8 cellular contexts compared by ENCODE assay signal in the genomic region with DNA sequence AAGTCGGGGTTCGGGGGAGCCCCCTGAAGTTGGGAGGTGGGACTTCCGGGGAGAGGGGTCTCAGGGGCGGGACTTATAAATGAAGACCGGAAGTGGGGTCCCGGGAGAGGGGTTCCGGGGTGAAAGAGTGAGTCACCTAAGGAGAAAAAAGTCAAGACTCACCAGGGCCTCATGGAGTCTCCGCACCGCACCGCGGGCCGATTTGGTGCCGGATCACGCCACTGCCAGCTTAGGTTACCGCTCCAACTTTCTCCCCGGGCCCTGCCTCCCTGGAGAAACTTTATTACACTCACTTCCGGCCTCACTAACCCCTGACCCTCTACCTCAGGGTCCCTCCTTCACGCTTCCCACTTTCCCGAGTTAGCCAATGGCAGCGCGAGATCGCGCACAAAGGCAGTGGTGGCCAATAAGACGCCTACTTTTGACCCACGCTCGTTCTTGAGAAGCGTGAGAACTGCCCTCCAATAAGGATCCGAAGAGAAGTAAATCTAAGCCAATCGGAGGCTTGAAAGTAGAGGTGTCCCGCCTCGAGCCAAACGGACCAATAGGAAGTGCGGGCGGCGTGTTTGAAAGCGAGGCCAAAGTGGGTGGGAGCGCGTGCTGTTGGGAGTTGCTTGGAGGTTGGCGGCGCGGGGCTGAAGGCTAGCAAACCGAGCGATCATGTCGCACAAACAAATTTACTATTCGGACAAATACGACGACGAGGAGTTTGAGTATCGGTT. TPM values are rescaled to one million over a fixed set of nuclear protein-coding genes. Genes with fewer than 3 reads are reported as not detected.
A peak's percentile ranks its signal among the peaks of the same experiment; 100 is the strongest.
DNase-seq lines count a peak whose midpoint lies in the region; ATAC-seq and TF ChIP-seq lines count a peak whose summit lies in the region.

CKS1B (plus strand) TSS at position 596 of the 722 bp plus-strand sequence; CDS start at position 661, 65 bp downstream.

- H3K27ac Mint-ChIP-seq in T-helper 17 cell = no peak within 1 kb of the TSS

- peaks cover 3% of the 10 kb centered on the region for H3K36me3 Mint-ChIP-seq in T-helper 17 cell (ENCODE audit: low read depth)

- H3K9me3 ChIP-seq in T-helper 17 cell (ENCODE audit: control insufficient read depth, low read length, poor library complexity, severe bottlenecking) (no peaks in the 10 kb centered on the region), ascending aorta (no peaks in the 10 kb centered on the region), right cardiac atrium (ENCODE audit: control insufficient read depth, low read length) (no peaks in the 10 kb centered on the region), uterus (no peaks in the 10 kb centered on the region)

- H3K4me1 Mint-ChIP-seq in T-helper 17 cell = peaks cover 29% of the 10 kb centered on the region

- H3K27me3 ChIP-seq in ascending aorta (no peaks in the 10 kb centered on the region), right cardiac atrium (ENCODE audit: control insufficient read depth, insufficient read depth) (no peaks in the 10 kb centered on the region), uterus (no peaks in the 10 kb centered on the region)

- ATAC-seq in GM18502 (IDR thresholded peaks at IDR 0.05; ENCODE audit: poor library complexity, unreplicated experiment) (peak; percentile 72), HG02938 (IDR thresholded peaks at IDR 0.05; ENCODE audit: unreplicated experiment) (peak; percentile 78), T-helper 17 cell (peak; percentile 86), right cardiac atrium (peak; percentile 88 to 91)

- peaks cover 5% of the 10 kb centered on the region in 2 donors for H3K36me3 ChIP-seq in ascending aorta
- no peaks in the 10 kb centered on the region for H3K36me3 ChIP-seq in uterus

- intact Hi-C loops in ascending aorta (cut with DNase I) = loop anchor here (1.0 to 2.0 kb wide), 3 partner anchors 28 to 77 kb away; partner anchors contain the start of genes ADAM15 and ZBTB7B
- intact Hi-C loops in right cardiac atrium (cut with DNase I) = loop anchor here in 1 of 4 donors (10.0 kb wide), 1 partner anchor 91 kb away; the partner anchor contains the start of gene EFNA4
- intact Hi-C loops in uterus (cut with DNase I; ENCODE audit: low total_unique reads) = no loop called here

- H3K27me3 Mint-ChIP-seq in T-helper 17 cell = no peaks in the 10 kb centered on the region

- H3K4me3 Mint-ChIP-seq in T-helper 17 cell = no peak within 1 kb of the TSS

- WGBS in right cardiac atrium = under 1% methylated on average over 49 of the region's 49 CpGs

- H3K4me3 ChIP-seq in ascending aorta (peak within 1 kb of the TSS; percentile 61 to 82), right cardiac atrium (ENCODE audit: low read length) (peak within 1 kb of the TSS; percentile 67), uterus (peak within 1 kb of the TSS; percentile 54 to 73)

- TF ChIP-seq CTCF in ascending aorta (IDR thresholded peaks at IDR 0.05) (no peak), uterus (IDR thresholded peaks at IDR 0.05) (no peak)

- peak in 1 of 2 donors; percentile 45 for TF ChIP-seq POLR2A in uterus (IDR thresholded peaks at IDR 0.05)

- H3K4me1 ChIP-seq in ascending aorta (peaks cover 22 to 33% of the 10 kb centered on the region in 2 donors), right cardiac atrium (ENCODE audit: control insufficient read depth, insufficient read depth, low read length) (peaks cover 15% of the 10 kb centered on the region), uterus (peaks cover 3 to 8% of the 10 kb centered on the region in 2 donors)

- peak; percentile 100 for DNase-seq in NCI-H1694 treated with DMSO at 0.1 percent for 48 hours (lab: John Stamatoyannopoulos, UW)
- peak; percentile 86 to 94 (median 91) for DNase-seq in T-helper 17 cell
- peak; percentile 97 to 99 for DNase-seq in ascending aorta (ENCODE audit: low spot score in 2 of 2)
- peak; percentile 98 to 99 (median 98) for DNase-seq in right cardiac atrium
- DNase-seq in pulmonary artery endothelial cell (ENCODE audit: low read depth, low spot score) = peak; percentile 99
- peak; percentile 98 for DNase-seq in uterus

- H3K27ac ChIP-seq in ascending aorta (peak within 1 kb of the TSS; percentile 95 to 99), right cardiac atrium (ENCODE audit: low read length) (peak within 1 kb of the TSS; percentile 99), uterus (peak within 1 kb of the TSS; percentile 99)

RNA-seq across cellular contexts. Expression of gene CKS1B, which starts in this region (rescaled TPM):
- 1 to 10 TPM; 9.3 to 9.4 TPM for total RNA-seq in T-helper 17 cell
- total RNA-seq in ascending aorta = 40.4 TPM
- total RNA-seq in right cardiac atrium = 10 to 100 TPM; 19.9 to 28.1 (median 23.4) TPM
- polyA plus RNA-seq in right cardiac atrium = 28.9 TPM
- total RNA-seq in pulmonary artery endothelial cell = 78.0 and 143 TPM in 2 replicates
- 10 to 100 TPM; 14.1 to 52.7 (median 22.8) TPM for total RNA-seq in uterus

Comparison
In these comparisons a context has a peak if more than half of its experiments do, and no peak if none do; other contexts are left out.
1. Peak in every context shown above with its lines: DNase-seq, ATAC-seq, H3K4me3 ChIP-seq and H3K27ac ChIP-seq.